14 cellular contexts compared by ENCODE assay signal in genomic region chr10:90642136-90642535, GRCh38.
DNase-seq lines count a peak whose midpoint lies in the region; ATAC-seq and TF ChIP-seq lines count a peak whose summit lies in the region.
"Had no signal": no experiment of that assay in that cellular context is flagged by ENCODE, and none has a peak within 500 bp of the region (broad histone marks: within the 10 kb centered on the region; RNA-seq: fewer than 3 reads in every experiment).

No MANE protein-coding gene starts in this region.

- H3K4me3 ChIP-seq in LNCaP clone FGC (ENCODE audit: low read depth, low read length), result 0 out of 2 replicates have a peak overlapping the region, but pooled peaks have one; percentile 16
- no peak overlapping the region for H3K4me3 ChIP-seq in choroid plexus epithelial cell (ENCODE audit: low read depth, low read length)
- H3K4me3 ChIP-seq: Peyer's patch, spleen, upper lobe of left lung had no signal

- H3K27ac Mint-ChIP-seq in activated naive CD4-positive, alpha-beta T cell treated with anti-CD3 and anti-CD28 coated beads, Interleukin-2, amount 10 ng/mL, durations not matched to agents 7 days and 5 days, result no peak overlapping the region
- H3K27ac Mint-ChIP-seq: activated naive CD8-positive, alpha-beta T cell treated with anti-CD3 and anti-CD28 coated beads, Interleukin-2, amount 10 ng/mL, durations not matched to agents 7 days and 5 days had no signal

- H3K4me3 Mint-ChIP-seq in activated naive CD4-positive, alpha-beta T cell treated with anti-CD3 and anti-CD28 coated beads, Interleukin-2, amount 10 ng/mL, durations not matched to agents 7 days and 5 days, result no peak overlapping the region
- H3K4me3 Mint-ChIP-seq: activated naive CD8-positive, alpha-beta T cell treated with anti-CD3 and anti-CD28 coated beads, Interleukin-2, amount 10 ng/mL, durations not matched to agents 7 days and 5 days had no signal

- H3K36me3 Mint-ChIP-seq in activated naive CD4-positive, alpha-beta T cell treated with anti-CD3 and anti-CD28 coated beads, Interleukin-2, amount 10 ng/mL, durations not matched to agents 7 days and 5 days, result no peaks in the 10 kb centered on the region
- H3K36me3 Mint-ChIP-seq: activated naive CD8-positive, alpha-beta T cell treated with anti-CD3 and anti-CD28 coated beads, Interleukin-2, amount 10 ng/mL, durations not matched to agents 7 days and 5 days had no signal

- TF ChIP-seq CTCF in LNCaP clone FGC (IDR thresholded peaks at IDR 0.05; ENCODE audit: control insufficient read depth, extremely low read depth, insufficient read depth) (no peak), choroid plexus epithelial cell (conservative IDR thresholded peaks at IDR 0.05; ENCODE audit: low read depth, low read length) (no peak)

- CTCF ChIA-PET in activated naive CD4-positive, alpha-beta T cell treated with anti-CD3 and anti-CD28 coated beads, Interleukin-2, amount 10 ng/mL, durations not matched to agents 7 days and 5 days (lab: Charles Lee), result no interaction called here

- DNase-seq in LNCaP clone FGC (ENCODE audit: low read depth) (peak; percentile 36), choroid plexus epithelial cell (ENCODE audit: low read depth) (peak; percentile 71), iris pigment epithelial cell (ENCODE audit: low read depth) (peak; percentile 71), superior temporal gyrus (ENCODE audit: extremely low spot score) (peak; percentile 15), NCI-H1436 treated with DMSO at 0.1 percent for 48 hours (lab: John Stamatoyannopoulos, UW) (no peak), NCI-H2029 (lab: John Stamatoyannopoulos, UW) (no peak)
- DNase-seq in activated naive CD4-positive, alpha-beta T cell treated with anti-CD3 and anti-CD28 coated beads, Interleukin-2, amount 10 ng/mL, durations not matched to agents 7 days and 5 days, result no peak
- DNase-seq: activated CD4-positive, alpha-beta T cell treated with anti-CD3 and anti-CD28 coated beads, Interleukin-2, amount 50 U/mL, for 1 hour; activated naive CD8-positive, alpha-beta T cell treated with anti-CD3 and anti-CD28 coated beads, Interleukin-2, amount 10 ng/mL, durations not matched to agents 7 days and 5 days; activated T-cell treated with anti-CD3 and anti-CD28 coated beads for 4 hours; Peyer's patch; spleen; upper lobe of left lung had no signal

- H3K27me3 Mint-ChIP-seq in activated naive CD4-positive, alpha-beta T cell treated with anti-CD3 and anti-CD28 coated beads, Interleukin-2, amount 10 ng/mL, durations not matched to agents 7 days and 5 days, result no peaks in the 10 kb centered on the region
- H3K27me3 Mint-ChIP-seq: activated naive CD8-positive, alpha-beta T cell treated with anti-CD3 and anti-CD28 coated beads, Interleukin-2, amount 10 ng/mL, durations not matched to agents 7 days and 5 days had no signal

- no peaks in the 10 kb centered on the region for H3K4me1 Mint-ChIP-seq in activated naive CD4-positive, alpha-beta T cell treated with anti-CD3 and anti-CD28 coated beads, Interleukin-2, amount 10 ng/mL, durations not matched to agents 7 days and 5 days
- H3K4me1 Mint-ChIP-seq: activated naive CD8-positive, alpha-beta T cell treated with anti-CD3 and anti-CD28 coated beads, Interleukin-2, amount 10 ng/mL, durations not matched to agents 7 days and 5 days had no signal

- no peak for ATAC-seq in HG02885 (IDR thresholded peaks at IDR 0.05; ENCODE audit: poor library complexity, unreplicated experiment)

- H3K9me3 Mint-ChIP-seq in activated naive CD4-positive, alpha-beta T cell treated with anti-CD3 and anti-CD28 coated beads, Interleukin-2, amount 10 ng/mL, durations not matched to agents 7 days and 5 days, result no peaks in the 10 kb centered on the region
- H3K9me3 Mint-ChIP-seq: activated naive CD8-positive, alpha-beta T cell treated with anti-CD3 and anti-CD28 coated beads, Interleukin-2, amount 10 ng/mL, durations not matched to agents 7 days and 5 days had no signal

Comparison
In these comparisons a context has a peak if more than half of its experiments do, and no peak if none do; other contexts are left out.
1. DNase-seq: peak in LNCaP clone FGC (single experiment), choroid plexus epithelial cell (single experiment), iris pigment epithelial cell (single experiment) and superior temporal gyrus (single experiment); none in NCI-H1436 treated with DMSO at 0.1 percent for 48 hours (single experiment), NCI-H2029 (single experiment) and activated naive CD4-positive, alpha-beta T cell treated with anti-CD3 and anti-CD28 coated beads, Interleukin-2, amount 10 ng/mL, durations not matched to agents 7 days and 5 days (single experiment).